13 cellular contexts compared by ENCODE assay signal in genomic region chr1:218660678-218661053, GRCh38.
DNase-seq lines count a peak whose midpoint lies in the region; ATAC-seq, FAIRE-seq and TF ChIP-seq lines count a peak whose summit lies in the region.
"Had no signal": no experiment of that assay in that cellular context is flagged by ENCODE, and none has a peak within 500 bp of the region (broad histone marks: within the 10 kb centered on the region; RNA-seq: fewer than 3 reads in every experiment).

No MANE protein-coding gene starts in this region.

- FAIRE-seq in HTR-8/SVneo (lab: Jason Lieb, UNC) = peak; percentile 4

- TF ChIP-seq CTCF in AG09309 (IDR thresholded peaks at IDR 0.05; ENCODE audit: control insufficient read depth, insufficient read depth, low read depth, low read length, missing control alignments) (no peak), astrocyte of the spinal cord (IDR thresholded peaks at IDR 0.05; ENCODE audit: low read depth, low read length) (no peak)

- peak; percentile 39 for DNase-seq in AG09309 (ENCODE audit: low read depth)
- DNase-seq in HTR-8/SVneo (ENCODE audit: insufficient read length, low spot score) = peak; percentile 57
- DNase-seq in astrocyte of the spinal cord (ENCODE audit: low read depth, low spot score) = peak; percentile 88
- peak; percentile 80 for DNase-seq in kidney tubule cell (ENCODE audit: low spot score)
- DNase-seq: activated CD4-positive, alpha-beta T cell treated with anti-CD3 and anti-CD28 coated beads for 1 hour; activated gamma-delta T cell treated with Interleukin-2 at 50 U/mL for 16 hours; effector memory CD4-positive, alpha-beta T cell; NCI-H1930 had no signal

- H3K4me3 ChIP-seq in AG09309 (ENCODE audit: control insufficient read depth, low read depth, low read length) (no peak overlapping the region), astrocyte of the spinal cord (ENCODE audit: low read depth, low read length) (no peak overlapping the region)
- H3K4me3 ChIP-seq: BLaER1 had no signal

- in situ Hi-C loops in astrocyte of the spinal cord (cut with HindIII; ENCODE audit: low sequenced_read_pairs) = no loop called here

- ATAC-seq in HG03460 (IDR thresholded peaks at IDR 0.05; ENCODE audit: unreplicated experiment) = no peak
- ATAC-seq in HG03565 (IDR thresholded peaks at IDR 0.05; ENCODE audit: unreplicated experiment) = no peak
- no peak for ATAC-seq in HG03342 (IDR thresholded peaks at IDR 0.05; ENCODE audit: unreplicated experiment)
- no peak for ATAC-seq in HG02678 (IDR thresholded peaks at IDR 0.05; ENCODE audit: unreplicated experiment)
